In the genomic region with DNA sequence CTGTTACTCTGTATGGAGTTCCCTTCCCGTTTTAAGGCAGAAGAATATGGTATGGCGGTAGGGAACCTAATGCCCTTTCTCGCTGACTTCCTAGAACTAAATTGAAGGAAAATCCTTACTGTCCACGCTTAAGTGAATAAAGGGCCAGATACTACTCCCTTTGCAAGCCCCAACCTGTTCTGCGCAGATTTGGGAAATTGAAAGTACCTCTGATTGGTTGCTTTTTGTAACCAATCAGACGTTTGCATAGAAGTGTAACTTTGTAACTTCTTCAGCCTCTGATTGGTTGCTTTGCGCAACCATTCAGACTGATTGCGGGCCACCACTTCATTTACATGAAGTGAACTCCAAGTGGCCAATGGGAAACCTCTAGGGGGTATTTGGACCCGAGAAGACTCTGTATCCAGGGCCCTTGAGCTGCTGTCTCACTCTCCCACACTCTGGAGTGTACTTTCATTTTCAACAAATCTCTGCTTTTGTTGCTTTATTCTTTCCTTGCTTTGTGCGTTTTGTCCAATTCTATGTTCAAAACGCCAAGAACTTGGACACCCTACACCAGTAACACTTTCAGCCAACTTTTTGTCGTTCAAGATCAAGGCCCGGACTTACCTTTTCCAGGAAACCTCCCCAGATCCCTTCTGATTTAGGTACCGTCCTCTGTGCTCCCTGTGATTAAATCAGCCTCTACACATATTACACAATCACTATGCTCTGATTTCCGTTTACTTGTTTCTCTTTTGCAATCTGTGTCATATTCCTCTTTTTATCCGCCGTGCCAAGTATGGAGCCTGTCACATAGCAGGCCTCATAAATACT, we compare ENCODE assay signal across 1 cellular context.
TF ChIP-seq lines count a peak whose summit lies in the region.

No MANE protein-coding gene starts in this region.

TF ChIP-seq in endothelial cell of umbilical vein, 7 proteins besides CTCF, POLR2A, EP300 and RAD21:
- TF ChIP-seq JUN (IDR thresholded peaks at IDR 0.05; ENCODE audit: borderline replicate concordance, insufficient read depth, insufficient read length, low read depth) (no peak), FOS (IDR thresholded peaks at IDR 0.05; ENCODE audit: borderline replicate concordance, insufficient read depth, low read length) (no peak), EZH2 (IDR thresholded peaks at IDR 0.05; ENCODE audit: borderline replicate concordance, low read depth, low read length, severe bottlenecking) (no peak), POLR2AphosphoS5 (IDR thresholded peaks at IDR 0.05; ENCODE audit: insufficient read depth, low read depth, low read length) (no peak), MYC (IDR thresholded peaks at IDR 0.05; ENCODE audit: low read depth, low read length) (no peak), GATA2 (IDR thresholded peaks at IDR 0.05; ENCODE audit: insufficient read depth, insufficient read length, low read depth, low read length) (no peak)
- TF ChIP-seq, protein P1, sequence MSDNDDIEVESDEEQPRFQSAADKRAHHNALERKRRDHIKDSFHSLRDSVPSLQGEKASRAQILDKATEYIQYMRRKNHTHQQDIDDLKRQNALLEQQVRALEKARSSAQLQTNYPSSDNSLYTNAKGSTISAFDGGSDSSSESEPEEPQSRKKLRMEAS (IDR thresholded peaks at IDR 0.05; ENCODE audit: insufficient read depth, insufficient read length): no peak
